ENCODE assay signal across 26 cellular contexts in genomic region chr4:146981651-146982050, GRCh38. TPM values are rescaled to one million over a fixed set of nuclear protein-coding genes. Genes with fewer than 3 reads are reported as not detected.
DNase-seq lines count a peak whose midpoint lies in the region; ATAC-seq and TF ChIP-seq lines count a peak whose summit lies in the region.
"Had no signal": no experiment of that assay in that cellular context is flagged by ENCODE, and none has a peak within 500 bp of the region (broad histone marks: within the 10 kb centered on the region; RNA-seq: fewer than 3 reads in every experiment).

No MANE protein-coding gene starts in this region.

- H3K9me3 ChIP-seq in SK-N-MC (ENCODE audit: low read depth, low read length) (no peaks in the 10 kb centered on the region; the same call in 1 of the 2 replicates), hepatocyte (ENCODE audit: low read depth) (no peaks in the 10 kb centered on the region)
- H3K9me3 ChIP-seq: SJCRH30, upper lobe of right lung had no signal

- ATAC-seq in HG03460 (IDR thresholded peaks at IDR 0.05; ENCODE audit: unreplicated experiment) (no peak), GM18505 (IDR thresholded peaks at IDR 0.05; ENCODE audit: unreplicated experiment) (no peak)
- ATAC-seq: activated CD8-positive, alpha-beta T cell treated with anti-CD3 and anti-CD28 coated beads, Interleukin-2, amount 10 ng/mL, durations not matched to agents 7 days and 5 days; GM23338; stimulated activated naive CD8-positive, alpha-beta T cell treated with anti-CD3 and anti-CD28 coated beads, Interleukin-15, amount 100 ng/mL, for 72 hours; upper lobe of right lung; WTC11 had no signal

- H3K27ac Mint-ChIP-seq in activated T-cell treated with anti-CD3 and anti-CD28 coated beads, Interleukin-2, amount 50 U/mL, for 24 hours, result no peak overlapping the region
- H3K27ac Mint-ChIP-seq: activated CD8-positive, alpha-beta T cell treated with anti-CD3 and anti-CD28 coated beads, Interleukin-2, amount 10 ng/mL, durations not matched to agents 7 days and 5 days; activated naive CD8-positive, alpha-beta T cell treated with anti-CD3 and anti-CD28 coated beads for 36 hours; activated T-helper 1 cell treated with anti-CD3 and anti-CD28 coated beads, Interleukin-12 subunit alpha, Interleukin-12 subunit beta, Interleukin-2, Interleukin-4 antibody, amounts not matched to agents 30 ng/mL and 10 ng/mL and 1 ng/mL, durations not matched to agents 14 hours and 24 hours and 36 hours; CD4-positive, alpha-beta memory T cell; GM23338; memory B cell; stimulated activated naive CD8-positive, alpha-beta T cell treated with anti-CD3 and anti-CD28 coated beads, Interleukin-15, amount 100 ng/mL, for 72 hours; WTC11 had no signal

- no peaks in the 10 kb centered on the region for H3K4me1 Mint-ChIP-seq in activated T-cell treated with anti-CD3 and anti-CD28 coated beads, Interleukin-2, amount 50 U/mL, for 24 hours (ENCODE audit: low read depth)
- H3K4me1 Mint-ChIP-seq: activated naive CD8-positive, alpha-beta T cell treated with anti-CD3 and anti-CD28 coated beads for 36 hours; CD4-positive, alpha-beta memory T cell; GM23338; memory B cell; stimulated activated naive CD8-positive, alpha-beta T cell treated with anti-CD3 and anti-CD28 coated beads, Interleukin-15, amount 100 ng/mL, for 72 hours had no signal

- no peak for TF ChIP-seq POLR2A in GM18505 (IDR thresholded peaks at IDR 0.05; ENCODE audit: borderline replicate concordance, extremely low read depth, insufficient read depth, insufficient read length)

- no peak overlapping the region for H3K4me3 Mint-ChIP-seq in activated T-cell treated with anti-CD3 and anti-CD28 coated beads, Interleukin-2, amount 50 U/mL, for 24 hours
- H3K4me3 Mint-ChIP-seq: activated CD8-positive, alpha-beta T cell treated with anti-CD3 and anti-CD28 coated beads, Interleukin-2, amount 10 ng/mL, durations not matched to agents 7 days and 5 days; activated naive CD8-positive, alpha-beta T cell treated with anti-CD3 and anti-CD28 coated beads for 36 hours; activated T-helper 1 cell treated with anti-CD3 and anti-CD28 coated beads, Interleukin-12 subunit alpha, Interleukin-12 subunit beta, Interleukin-2, Interleukin-4 antibody, amounts not matched to agents 30 ng/mL and 10 ng/mL and 1 ng/mL, durations not matched to agents 14 hours and 24 hours and 36 hours; CD4-positive, alpha-beta memory T cell; GM23338; memory B cell; nephron; stimulated activated naive CD8-positive, alpha-beta T cell treated with anti-CD3 and anti-CD28 coated beads, Interleukin-15, amount 100 ng/mL, for 72 hours; WTC11 had no signal

- H4K20me1 ChIP-seq in hepatocyte (ENCODE audit: insufficient read depth, poor library complexity, severe bottlenecking), result no peaks in the 10 kb centered on the region

- DNase-seq in EL (peak; percentile 40), SK-N-MC (ENCODE audit: low read depth, low spot score) (no peak), hepatocyte (ENCODE audit: low spot score) (peak; percentile 40), renal cortical epithelial cell (ENCODE audit: low read depth) (peak; percentile 65), NCI-H2171 treated with DMSO at 0.1 percent for 48 hours (lab: John Stamatoyannopoulos, UW) (no peak)
- no peak for DNase-seq in activated T-cell treated with anti-CD3 and anti-CD28 coated beads, Interleukin-2, amount 50 U/mL, for 24 hours
- DNase-seq: ACHN; activated CD8-positive, alpha-beta T cell treated with anti-CD3 and anti-CD28 coated beads, Interleukin-2, amount 10 ng/mL, durations not matched to agents 7 days and 5 days; activated naive CD8-positive, alpha-beta T cell treated with anti-CD3 and anti-CD28 coated beads for 36 hours; caudate nucleus; CD4-positive, alpha-beta memory T cell; DMS53; NCI-H187; NCI-H510A treated with DMSO at 0.1 percent for 48 hours; SJCRH30; stimulated activated naive CD8-positive, alpha-beta T cell treated with anti-CD3 and anti-CD28 coated beads, Interleukin-15, amount 100 ng/mL, for 72 hours; upper lobe of right lung had no signal

- H3K27ac ChIP-seq in SK-N-MC (peak overlapping the region; percentile 65; the same call in 1 of the 2 replicates), hepatocyte (peak overlapping the region; percentile 45)
- H3K27ac ChIP-seq: SJCRH30, upper lobe of right lung had no signal

- H2AFZ ChIP-seq in hepatocyte, result peak overlapping the region; percentile 5
- H2AFZ ChIP-seq: GM23338 had no signal

- no peaks in the 10 kb centered on the region for H3K36me3 ChIP-seq in SK-N-MC (ENCODE audit: insufficient read depth, low read length)
- H3K36me3 ChIP-seq in hepatocyte (replicated peaks; ENCODE audit: insufficient read depth, low read depth), result no peaks in the 10 kb centered on the region
- H3K36me3 ChIP-seq: SJCRH30, upper lobe of right lung had no signal

- no peak for TF ChIP-seq CTCF in hepatocyte (IDR thresholded peaks at IDR 0.05; ENCODE audit: poor library complexity)

- H3K27me3 Mint-ChIP-seq in activated T-cell treated with anti-CD3 and anti-CD28 coated beads, Interleukin-2, amount 50 U/mL, for 24 hours, result no peaks in the 10 kb centered on the region
- H3K27me3 Mint-ChIP-seq: activated naive CD8-positive, alpha-beta T cell treated with anti-CD3 and anti-CD28 coated beads for 36 hours had no signal

- H3K4me3 ChIP-seq in SK-N-MC (peak overlapping the region; percentile 16; the same call in 1 of the 2 replicates), hepatocyte (no peak overlapping the region)
- H3K4me3 ChIP-seq: GM23338, SJCRH30, upper lobe of right lung had no signal

- WGBS in hepatocyte (ENCODE audit: low lambda C conversion rate, missing lambda C conversion rate), result 24% methylated on average over 4 of the region's 4 CpGs

- no peaks in the 10 kb centered on the region for H3K9me2 ChIP-seq in hepatocyte (replicated peaks; ENCODE audit: insufficient read depth)

- H3K9ac ChIP-seq in SK-N-MC (ENCODE audit: insufficient read length), result no peak overlapping the region

- H3K36me3 Mint-ChIP-seq in activated T-cell treated with anti-CD3 and anti-CD28 coated beads, Interleukin-2, amount 50 U/mL, for 24 hours (ENCODE audit: low read depth), result no peaks in the 10 kb centered on the region
- H3K36me3 Mint-ChIP-seq: activated naive CD8-positive, alpha-beta T cell treated with anti-CD3 and anti-CD28 coated beads for 36 hours; CD4-positive, alpha-beta memory T cell; memory B cell; WTC11 had no signal

- H3K79me2 ChIP-seq in hepatocyte, result no peaks in the 10 kb centered on the region

- H3K9me3 Mint-ChIP-seq in activated T-cell treated with anti-CD3 and anti-CD28 coated beads, Interleukin-2, amount 50 U/mL, for 24 hours, result no peaks in the 10 kb centered on the region
- H3K9me3 Mint-ChIP-seq: activated naive CD8-positive, alpha-beta T cell treated with anti-CD3 and anti-CD28 coated beads for 36 hours; activated T-helper 1 cell treated with anti-CD3 and anti-CD28 coated beads, Interleukin-12 subunit alpha, Interleukin-12 subunit beta, Interleukin-2, Interleukin-4 antibody, amounts not matched to agents 30 ng/mL and 10 ng/mL and 1 ng/mL, durations not matched to agents 14 hours and 24 hours and 36 hours; GM23338; memory B cell; WTC11 had no signal

- peak overlapping the region; percentile 26 for H3K4me2 ChIP-seq in hepatocyte
- H3K4me2 ChIP-seq: GM23338 had no signal

- no peaks in the 10 kb centered on the region for H3K27me3 ChIP-seq in hepatocyte
- H3K27me3 ChIP-seq: SJCRH30, upper lobe of right lung had no signal

- peaks cover 8% of the 10 kb centered on the region for H3K4me1 ChIP-seq in hepatocyte (ENCODE audit: insufficient read depth)
- H3K4me1 ChIP-seq: SJCRH30, upper lobe of right lung had no signal

RNA-seq across cellular contexts. Expression of gene TTC29, which starts 36.0 kb away (rescaled TPM):
- total RNA-seq in hepatocyte, result 0.12 and 0.13 TPM in 2 replicates
- 0.66 TPM in 1 of 2 replicates, not detected in the other for polyA plus RNA-seq in hepatocyte
- 0.30 and 2.4 TPM in 2 replicates for total RNA-seq in renal cortical epithelial cell
- total RNA-seq: activated CD8-positive, alpha-beta T cell treated with anti-CD3 and anti-CD28 coated beads, Interleukin-2, amount 10 ng/mL, durations not matched to agents 7 days and 5 days; activated naive CD8-positive, alpha-beta T cell treated with anti-CD3 and anti-CD28 coated beads for 36 hours; activated T-helper 1 cell treated with anti-CD3 and anti-CD28 coated beads, Interleukin-12 subunit alpha, Interleukin-12 subunit beta, Interleukin-2, Interleukin-4 antibody, amounts not matched to agents 30 ng/mL and 10 ng/mL and 1 ng/mL, durations not matched to agents 14 hours and 24 hours and 36 hours; CD4-positive, alpha-beta memory T cell; SJCRH30; T-helper 2 cell treated with Interferon-gamma antibody and Interleukin-4, amounts not matched to agents 100 ng/mL and 5 ng/mL, for 36 hours; upper lobe of right lung had no signal
- polyA plus RNA-seq: CD4-positive, alpha-beta memory T cell; esophagus had no signal

Comparison
In these comparisons a context has a peak if more than half of its experiments do, and no peak if none do; other contexts are left out.
1. DNase-seq: peak in EL (single experiment), hepatocyte (single experiment) and renal cortical epithelial cell (single experiment); none in SK-N-MC (single experiment), activated T-cell treated with anti-CD3 and anti-CD28 coated beads, Interleukin-2, amount 50 U/mL, for 24 hours (single experiment) and NCI-H2171 treated with DMSO at 0.1 percent for 48 hours (single experiment).